In genomic region chr11:17781626-17782025, GRCh38 we compare ENCODE assay signal across 32 cellular contexts. TPM values are rescaled to one million over a fixed set of nuclear protein-coding genes. Genes with fewer than 3 reads are reported as not detected.
"Had no signal": no experiment of that assay in that cellular context is flagged by ENCODE, and none has a peak within 500 bp of the region (broad histone marks: within the 10 kb centered on the region; RNA-seq: fewer than 3 reads in every experiment).

No MANE protein-coding gene starts in this region.

- H3K9me3 ChIP-seq: colonic mucosa, esophagus muscularis mucosa, esophagus squamous epithelium, gastrocnemius medialis, gastroesophageal sphincter, heart left ventricle, heart right ventricle had no signal

- H3K27me3 ChIP-seq: colonic mucosa, dorsolateral prefrontal cortex, esophagus muscularis mucosa, esophagus squamous epithelium, gastrocnemius medialis, gastroesophageal sphincter, heart left ventricle, heart right ventricle had no signal

- H3K27ac ChIP-seq: colonic mucosa, coronary artery, epithelial cell of prostate, esophagus muscularis mucosa, esophagus squamous epithelium, foreskin keratinocyte, gastrocnemius medialis, gastroesophageal sphincter, heart left ventricle, heart right ventricle had no signal

- FAIRE-seq: colon, endometrium, endothelial cell of umbilical vein, frontal cortex had no signal

- DNase-seq: colonic mucosa; cortex of kidney; dermis blood vessel endothelial cell; effector CD4-positive, alpha-beta T cell; effector CD8-positive, alpha-beta T cell; effector memory CD4-positive, alpha-beta T cell; effector memory CD8-positive, alpha-beta T cell; endodermal cell; erythroblast; esophagus squamous epithelium; foreskin fibroblast; foreskin melanocyte; gastrocnemius medialis; glutamatergic neuron; heart right ventricle had no signal

- H3K4me3 ChIP-seq: colonic mucosa, coronary artery, esophagus muscularis mucosa, esophagus squamous epithelium, gastrocnemius medialis, gastroesophageal sphincter, heart left ventricle, heart right ventricle had no signal

- H3K4me1 ChIP-seq: colonic mucosa, esophagus muscularis mucosa, gastrocnemius medialis, gastroesophageal sphincter, heart left ventricle, heart right ventricle had no signal

- ATAC-seq: effector memory CD8-positive, alpha-beta T cell; gastrocnemius medialis; gastroesophageal sphincter; heart left ventricle; heart right ventricle had no signal

- H3K36me3 ChIP-seq: colonic mucosa, esophagus squamous epithelium, gastrocnemius medialis, heart left ventricle, heart right ventricle had no signal

RNA-seq across cellular contexts. Expression of gene KCNC1, which starts 47.0 kb away (rescaled TPM):
- total RNA-seq: dermis blood vessel endothelial cell, dermis microvascular lymphatic vessel endothelial cell, endodermal cell, endothelial cell of umbilical vein, epithelial cell of proximal tubule, esophagus mucosa, esophagus muscularis mucosa, esophagus squamous epithelium, fibroblast of villous mesenchyme, foreskin keratinocyte, glomerular endothelial cell had no signal
- polyA plus RNA-seq: endothelial cell of umbilical vein, fibroblast of lung, foreskin keratinocyte, heart left ventricle, heart right ventricle had no signal
